In the genomic region with DNA sequence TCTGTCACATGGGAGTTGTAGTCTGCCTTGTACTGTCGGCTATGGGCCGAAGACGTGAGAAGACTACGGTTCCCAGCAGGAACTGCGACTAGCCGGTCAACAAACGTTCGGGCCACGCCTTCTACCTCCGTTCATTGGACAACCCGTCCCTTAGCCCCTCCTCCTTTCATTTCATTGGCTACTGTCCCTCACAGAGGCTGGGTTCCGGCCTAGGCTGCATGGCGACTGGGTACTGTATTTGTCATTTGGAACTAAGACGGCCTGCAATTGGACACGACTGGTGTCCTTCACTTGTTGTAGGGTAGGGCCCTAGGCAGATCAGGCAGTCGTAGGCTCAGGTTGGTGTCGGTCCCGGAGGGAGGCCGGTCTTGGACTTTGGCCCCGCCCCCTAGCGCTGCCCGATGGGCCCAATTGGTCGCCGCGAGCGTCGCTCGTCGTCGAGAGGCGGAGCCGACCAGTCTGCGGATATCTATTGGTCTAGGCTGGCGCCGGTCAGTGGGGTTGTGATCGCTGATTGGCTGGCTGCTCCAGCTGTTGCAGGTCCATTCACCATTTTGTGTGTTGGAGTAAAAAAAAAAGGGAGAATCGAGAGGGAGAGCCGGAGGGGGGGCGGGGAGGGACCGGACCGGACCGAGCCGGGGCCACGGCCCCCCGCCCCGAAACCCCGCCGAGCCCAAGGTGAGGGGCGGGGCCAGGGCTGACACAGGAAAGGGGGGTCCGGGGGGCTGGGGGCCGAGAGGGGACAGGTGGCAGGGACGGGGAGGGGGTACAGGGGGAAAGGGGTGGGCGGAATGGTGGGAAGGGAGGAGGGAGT, we compare ENCODE assay signal across 8 cellular contexts. TPM values are rescaled to one million over a fixed set of nuclear protein-coding genes. Genes with fewer than 3 reads are reported as not detected.
A peak's percentile ranks its signal among the peaks of the same experiment; 100 is the strongest.
DNase-seq lines count a peak whose midpoint lies in the region; ATAC-seq and TF ChIP-seq lines count a peak whose summit lies in the region.

TSS of gene CIC (plus strand) at position 549 of the 814 bp plus-strand sequence. CDS start 2,532 bp downstream, outside the sequence.

- no peaks in the 10 kb centered on the region for H3K9me3 ChIP-seq in PC-3 (ENCODE audit: low read length)

- peak within 1 kb of the TSS; percentile 53 for H3K4me3 ChIP-seq in Jurkat, Clone E6-1 (ENCODE audit: low read length)
- peak within 1 kb of the TSS; percentile 80 for H3K4me3 ChIP-seq in PC-3 (ENCODE audit: low read length)

- H3K4me2 ChIP-seq in PC-3 (ENCODE audit: low read length) = peak within 1 kb of the TSS; percentile 99

- TSS peak; percentile 92 for BruUV-seq in PC-3 (replicated peaks; lab: Mats Ljungman, UMichigan)

- POLR2A ChIA-PET in PC-3 (lab: Charles Lee; ENCODE audit: unreplicated experiment) = no interaction called here

- H3K27me3 ChIP-seq in PC-3 (ENCODE audit: low read length) = no peaks in the 10 kb centered on the region

- peaks cover 26% of the 10 kb centered on the region for H3K79me2 ChIP-seq in PC-3 (ENCODE audit: low read length)

- H3K27ac ChIP-seq in PC-3 (ENCODE audit: low read length) = peak within 1 kb of the TSS; percentile 93

- no peaks in the 10 kb centered on the region for H3F3A ChIP-seq in PC-3 (ENCODE audit: low read length, unreplicated experiment)

- no peaks in the 10 kb centered on the region for H3K9me2 ChIP-seq in PC-3 (replicated peaks; ENCODE audit: low read length)

- no peaks in the 10 kb centered on the region for H3K36me3 ChIP-seq in PC-3 (ENCODE audit: low read depth, low read length)

- H3K9ac ChIP-seq in PC-3 (ENCODE audit: low read length) = peak within 1 kb of the TSS; percentile 89

- peak; percentile 100 for DNase-seq in DMS 273 (lab: John Stamatoyannopoulos, UW; ENCODE audit: unreplicated experiment)
- DNase-seq in Jurkat, Clone E6-1 (ENCODE audit: low read depth, low spot score) = peak; percentile 100
- peak; percentile 99 for DNase-seq in PC-3
- peak; percentile 99 for DNase-seq in activated T-cell treated with anti-CD3 and anti-CD28 coated beads for 48 hours (ENCODE audit: low read depth)
- DNase-seq in epidermal melanocyte (ENCODE audit: insufficient read length, low spot score) = peak; percentile 99
- peak; percentile 100 for DNase-seq in midbrain (lab: John Stamatoyannopoulos, UW)
- DNase-seq in stimulated activated CD8-positive, alpha-beta memory T cell treated with anti-CD3 and anti-CD28 coated beads, Interleukin-2, amount 100 ng/mL, for 1 hour (ENCODE audit: low read depth in 2 of 2) = peak; percentile 98 to 99

- H3K4me1 ChIP-seq in PC-3 (ENCODE audit: insufficient read depth, low read length) = peaks cover 22% of the 10 kb centered on the region

- peak; percentile 73 for ATAC-seq in GM21717 (IDR thresholded peaks at IDR 0.05; ENCODE audit: unreplicated experiment)
- peak; percentile 85 for ATAC-seq in PC-3

- no peaks in the 10 kb centered on the region for H4K20me1 ChIP-seq in PC-3 (ENCODE audit: low read length)

- intact Hi-C loops in PC-3 (cut with micrococcal nuclease) = loop anchor here (1.0 kb wide), 1 partner anchor 13 kb away; no protein-coding TSS in a partner anchor

- H2AFZ ChIP-seq in PC-3 (ENCODE audit: low read length) = peak within 1 kb of the TSS; percentile 96

- TF ChIP-seq CTCF in PC-3 (conservative IDR thresholded peaks at IDR 0.05; ENCODE audit: low read depth, low read length) = no peak

- CTCF ChIA-PET in PC-3 (lab: Charles Lee) = no interaction called here

RNA-seq across cellular contexts. Expression of gene CIC, which starts in this region (rescaled TPM):
- polyA plus RNA-seq in Jurkat, Clone E6-1 (2012; ENCODE audit: insufficient read depth, insufficient read length) = 33.3 TPM
- total RNA-seq in PC-3 (2014; rRNA removed) = 9.8 and 21.4 TPM in 2 replicates

Comparison
In these comparisons a context has a peak if more than half of its experiments do, and no peak if none do; other contexts are left out.
1. Peak in every context shown above with its lines: DNase-seq, ATAC-seq, H3K4me3 ChIP-seq and H3K27ac ChIP-seq.